In the genomic region with DNA sequence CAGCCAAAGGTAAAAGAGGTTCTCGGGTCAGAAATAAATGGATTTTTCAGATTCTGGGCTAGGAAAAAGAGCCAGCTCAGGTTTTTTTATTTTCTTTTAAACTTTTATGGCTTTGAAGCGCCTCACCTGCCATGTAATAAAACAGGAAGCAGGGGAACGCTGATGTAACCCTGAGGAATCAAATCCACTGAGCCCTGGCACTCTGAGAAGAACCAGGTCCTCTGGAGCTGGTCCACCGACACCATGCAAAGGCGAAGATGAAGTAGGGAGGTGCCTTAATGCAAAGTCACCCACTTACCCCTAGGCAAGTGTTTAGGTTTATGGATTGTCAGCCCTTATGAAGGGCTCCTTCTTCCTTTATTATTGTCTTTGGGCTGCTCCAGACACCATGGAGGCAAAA, we compare ENCODE assay signal across 1 cellular context.
TF ChIP-seq lines count a peak whose summit lies in the region.

No MANE protein-coding gene starts in this region.

TF ChIP-seq in IMR-90, 13 proteins besides CTCF, POLR2A, EP300 and RAD21:
- TF ChIP-seq ELK1 (IDR thresholded peaks at IDR 0.05; ENCODE audit: borderline replicate concordance, low read depth, low read length): no peak
- no peak for TF ChIP-seq MAZ (IDR thresholded peaks at IDR 0.05; ENCODE audit: borderline replicate concordance, low read depth, low read length)
- no peak for TF ChIP-seq RFX5 (IDR thresholded peaks at IDR 0.05; ENCODE audit: low read depth, low read length)
- TF ChIP-seq USF2 (IDR thresholded peaks at IDR 0.05; ENCODE audit: low read depth, low read length): no peak
- TF ChIP-seq MXI1 (IDR thresholded peaks at IDR 0.05; ENCODE audit: borderline replicate concordance, low read depth, low read length): no peak
